Comparison of ENCODE assay signal across 1 cellular context in the genomic region with DNA sequence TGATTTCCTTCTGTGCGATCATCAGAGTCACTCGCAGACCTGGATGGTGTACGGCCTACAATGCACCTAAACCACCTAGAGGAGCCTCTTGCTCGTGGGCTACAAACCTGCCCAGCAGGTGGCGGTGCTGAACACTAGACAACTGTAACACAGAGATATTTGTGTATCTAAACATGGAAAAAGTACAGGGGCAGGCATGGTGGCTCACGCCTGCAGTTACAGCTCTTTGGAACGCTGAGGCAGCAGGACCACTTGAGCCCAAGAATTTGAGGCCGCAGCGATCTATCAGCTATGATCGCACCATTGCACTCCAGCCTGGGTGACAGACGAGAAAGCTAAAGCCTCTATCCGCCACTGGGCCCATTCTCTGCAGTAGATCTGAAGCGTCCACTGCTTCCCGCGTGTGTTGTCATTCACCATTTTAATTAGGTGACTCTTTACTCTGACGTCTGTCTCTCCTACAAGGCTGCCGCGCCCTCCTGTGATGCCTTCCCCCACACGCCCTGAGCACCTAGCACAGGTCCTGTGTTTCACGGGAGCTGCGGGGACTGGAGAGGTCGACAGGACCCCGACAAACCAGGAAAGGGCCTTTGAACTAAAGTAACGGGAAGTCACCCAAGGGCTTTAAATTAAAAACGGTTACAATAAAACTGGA.
TF ChIP-seq lines count a peak whose summit lies in the region.

No MANE protein-coding gene starts in this region.

TF ChIP-seq in SK-N-SH, 30 proteins besides CTCF, POLR2A, EP300 and RAD21 (continued from another document):
- no peak for TF ChIP-seq ZBTB33 (IDR thresholded peaks at IDR 0.05; ENCODE audit: borderline replicate concordance, low read depth)
- no peak for TF ChIP-seq GABPA (IDR thresholded peaks at IDR 0.05; ENCODE audit: low read depth)
TF ChIP-seq in SK-N-SH: peak in this region for 3.
